ENCODE assay signal across 20 cellular contexts in genomic region chr3:111727843-111728565, GRCh38. TPM values are rescaled to one million over a fixed set of nuclear protein-coding genes. Genes with fewer than 3 reads are reported as not detected.
DNase-seq lines count a peak whose midpoint lies in the region; ATAC-seq and TF ChIP-seq lines count a peak whose summit lies in the region.
"Had no signal": no experiment of that assay in that cellular context is flagged by ENCODE, and none has a peak within 500 bp of the region (broad histone marks: within the 10 kb centered on the region; RNA-seq: fewer than 3 reads in every experiment).

No MANE protein-coding gene starts in this region.

- H3K9ac ChIP-seq in MM.1S (ENCODE audit: low read length), result no peak overlapping the region

- no peaks in the 10 kb centered on the region for H3K4me1 ChIP-seq in CD8-positive, alpha-beta T cell (ENCODE audit: insufficient read depth, low read length)
- H3K4me1 ChIP-seq in MM.1S (ENCODE audit: low read length) (no peaks in the 10 kb centered on the region), esophagus muscularis mucosa (peaks cover 16 to 54% (median 52%) of the 10 kb centered on the region in 4 donors), osteoblast (ENCODE audit: insufficient read depth, low read length) (peaks cover 30% of the 10 kb centered on the region)

- peak overlapping the region; percentile 7 for H3K27ac Mint-ChIP-seq in CD8-positive, alpha-beta T cell
- H3K27ac Mint-ChIP-seq in stimulated activated memory B cell treated with anti-CD40 and anti-IgM and Interleukin-4, amounts not matched to agents 10 μg/mL and 1 μg/mL and 100 μg/mL, for 72 hours, result no peak overlapping the region
- H3K27ac Mint-ChIP-seq: B cell, CD14-positive monocyte had no signal

- H3K9me3 ChIP-seq in CD8-positive, alpha-beta T cell (ENCODE audit: low read length), result no peaks in the 10 kb centered on the region
- H3K9me3 ChIP-seq in MM.1S (replicated peaks; ENCODE audit: insufficient read depth, low read length), result no peaks in the 10 kb centered on the region
- no peaks in the 10 kb centered on the region for H3K9me3 ChIP-seq in esophagus muscularis mucosa
- H3K9me3 ChIP-seq in osteoblast (ENCODE audit: low read depth, low read length), result no peaks in the 10 kb centered on the region

- no peaks in the 10 kb centered on the region for H3K27me3 ChIP-seq in CD8-positive, alpha-beta T cell (ENCODE audit: insufficient read depth, low read length)
- H3K27me3 ChIP-seq in MM.1S (replicated peaks; ENCODE audit: insufficient read depth, low read length), result no peaks in the 10 kb centered on the region
- no peaks in the 10 kb centered on the region for H3K27me3 ChIP-seq in esophagus muscularis mucosa
- no peaks in the 10 kb centered on the region for H3K27me3 ChIP-seq in osteoblast (ENCODE audit: insufficient read depth, low read length)

- peaks cover 5% of the 10 kb centered on the region for H3K9me3 Mint-ChIP-seq in CD8-positive, alpha-beta T cell
- H3K9me3 Mint-ChIP-seq in stimulated activated memory B cell treated with anti-CD40 and anti-IgM and Interleukin-4, amounts not matched to agents 10 μg/mL and 1 μg/mL and 100 μg/mL, for 72 hours, result peaks cover 3% of the 10 kb centered on the region

- H3K4me1 Mint-ChIP-seq in CD8-positive, alpha-beta T cell (ENCODE audit: low read depth), result no peaks in the 10 kb centered on the region
- H3K4me1 Mint-ChIP-seq in stimulated activated memory B cell treated with anti-CD40 and anti-IgM and Interleukin-4, amounts not matched to agents 10 μg/mL and 1 μg/mL and 100 μg/mL, for 72 hours, result peaks cover 4% of the 10 kb centered on the region
- H3K4me1 Mint-ChIP-seq: B cell, CD14-positive monocyte had no signal

- H3K27ac ChIP-seq in CD8-positive, alpha-beta T cell (ENCODE audit: low read depth, low read length), result no peak overlapping the region
- no peak overlapping the region for H3K27ac ChIP-seq in MM.1S (ENCODE audit: low read length)
- H3K27ac ChIP-seq in esophagus muscularis mucosa (replicated peaks in 1 of 4), result peak overlapping the region in 2 of 4 donors; percentile 2 to 5
- no peak overlapping the region for H3K27ac ChIP-seq in osteoblast (ENCODE audit: low read depth, low read length)

- H3K4me3 ChIP-seq in CD8-positive, alpha-beta T cell (ENCODE audit: low read depth, low read length), result no peak overlapping the region
- H3K4me3 ChIP-seq in MM.1S (ENCODE audit: low read length) (no peak overlapping the region), esophagus muscularis mucosa (no peak overlapping the region), osteoblast (ENCODE audit: insufficient read depth, low read length) (no peak overlapping the region)

- H3K36me3 ChIP-seq in CD8-positive, alpha-beta T cell (ENCODE audit: insufficient read depth, low read length), result no peaks in the 10 kb centered on the region
- H3K36me3 ChIP-seq in MM.1S (replicated peaks; ENCODE audit: insufficient read depth, low read length) (no peaks in the 10 kb centered on the region), esophagus muscularis mucosa (no peaks in the 10 kb centered on the region), osteoblast (ENCODE audit: insufficient read depth, low read length) (no peaks in the 10 kb centered on the region)

- no peak for DNase-seq in CD8-positive, alpha-beta T cell
- DNase-seq in MM.1S (peak; percentile 40), esophagus muscularis mucosa (ENCODE audit: extremely low spot score) (peak; percentile 60), osteoblast (ENCODE audit: insufficient read length, low spot score, missing footprints) (no peak), DMS53 (lab: John Stamatoyannopoulos, UW) (no peak)
- DNase-seq: EL, GF-D8, KBM-7, NCI-H1092 treated with DMSO at 0.1 percent for 48 hours, NCI-H1436 treated with DMSO at 0.1 percent for 48 hours, NCI-H2029 treated with DMSO at 0.1 percent for 48 hours, NCI-H226, NCI-H510A treated with DMSO at 0.1 percent for 48 hours, NCI-H774, OCI-M1 had no signal

- 79% methylated on average over 6 of the region's 6 CpGs for WGBS in esophagus muscularis mucosa

- no peak overlapping the region for H3K4me2 ChIP-seq in MM.1S (ENCODE audit: low read depth, low read length)
- H3K4me2 ChIP-seq in osteoblast (ENCODE audit: insufficient read depth, low read length), result no peak overlapping the region

- H2AFZ ChIP-seq in MM.1S (ENCODE audit: low read length) (no peak overlapping the region), osteoblast (ENCODE audit: low read length) (no peak overlapping the region)

- H3K79me2 ChIP-seq in MM.1S (ENCODE audit: low read length) (no peaks in the 10 kb centered on the region), osteoblast (ENCODE audit: insufficient read depth, low read length) (no peaks in the 10 kb centered on the region)

- H4K20me1 ChIP-seq in MM.1S (ENCODE audit: insufficient read depth, low read length), result no peaks in the 10 kb centered on the region
- H4K20me1 ChIP-seq in osteoblast (ENCODE audit: insufficient read depth, low read length), result no peaks in the 10 kb centered on the region

- CTCF ChIA-PET in CD8-positive, alpha-beta T cell (lab: Charles Lee), result interaction anchor here (0.7 to 3.2 kb wide), 3 partner anchors 10 to 217 kb away, joined by 3 to 14 read pairs (median 3); no protein-coding TSS in a partner anchor

- TF ChIP-seq POLR2A in esophagus muscularis mucosa (IDR thresholded peaks at IDR 0.05; ENCODE audit: low read depth), result no peak

- peaks cover 16% of the 10 kb centered on the region for H3K36me3 Mint-ChIP-seq in CD8-positive, alpha-beta T cell
- H3K36me3 Mint-ChIP-seq in stimulated activated memory B cell treated with anti-CD40 and anti-IgM and Interleukin-4, amounts not matched to agents 10 μg/mL and 1 μg/mL and 100 μg/mL, for 72 hours, result no peaks in the 10 kb centered on the region
- H3K36me3 Mint-ChIP-seq: CD14-positive monocyte had no signal

- TF ChIP-seq EP300 in esophagus muscularis mucosa (IDR thresholded peaks at IDR 0.05), result no peak

- no peak overlapping the region for H3K4me3 Mint-ChIP-seq in CD8-positive, alpha-beta T cell
- H3K4me3 Mint-ChIP-seq in stimulated activated memory B cell treated with anti-CD40 and anti-IgM and Interleukin-4, amounts not matched to agents 10 μg/mL and 1 μg/mL and 100 μg/mL, for 72 hours, result no peak overlapping the region
- H3K4me3 Mint-ChIP-seq: B cell, CD14-positive monocyte had no signal

- intact Hi-C loops in CD8-positive, alpha-beta T cell (cut with DNase I, micrococcal nuclease), result no loop called here
- intact Hi-C loops in esophagus muscularis mucosa (cut with DNase I), result no loop called here

- POLR2A ChIA-PET in CD8-positive, alpha-beta T cell (lab: Charles Lee), result no interaction called here

- ATAC-seq in CD8-positive, alpha-beta T cell, result no peak
- no peak for ATAC-seq in HG02588 (IDR thresholded peaks at IDR 0.05; ENCODE audit: unreplicated experiment)
- ATAC-seq in stimulated activated memory B cell treated with anti-CD40 and anti-IgM and Interleukin-4, amounts not matched to agents 10 μg/mL and 1 μg/mL and 100 μg/mL, for 72 hours, result no peak
- ATAC-seq: Right ventricle myocardium inferior had no signal

- no peaks in the 10 kb centered on the region for H3F3A ChIP-seq in MM.1S (ENCODE audit: insufficient read depth, low read length)

- H3K9me2 ChIP-seq in MM.1S (replicated peaks; ENCODE audit: insufficient read depth, low read length), result no peaks in the 10 kb centered on the region

- no peak for TF ChIP-seq CTCF in CD8-positive, alpha-beta T cell (IDR thresholded peaks at IDR 0.05)
- no peak for TF ChIP-seq CTCF in MM.1S (IDR thresholded peaks at IDR 0.05; ENCODE audit: low read length)
- no peak for TF ChIP-seq CTCF in esophagus muscularis mucosa (IDR thresholded peaks at IDR 0.05)
- peak; percentile 11 for TF ChIP-seq CTCF in osteoblast (IDR thresholded peaks at IDR 0.05; ENCODE audit: extremely low read depth, low read depth, low read length)

- H3K27me3 Mint-ChIP-seq in CD8-positive, alpha-beta T cell (ENCODE audit: low read depth), result no peaks in the 10 kb centered on the region
- H3K27me3 Mint-ChIP-seq in stimulated activated memory B cell treated with anti-CD40 and anti-IgM and Interleukin-4, amounts not matched to agents 10 μg/mL and 1 μg/mL and 100 μg/mL, for 72 hours, result no peaks in the 10 kb centered on the region
- H3K27me3 Mint-ChIP-seq: B cell had no signal

RNA-seq across cellular contexts. Expression of gene PLCXD2, which starts 53.5 kb away (rescaled TPM):
- total RNA-seq in CD8-positive, alpha-beta T cell, result 10 to 100 TPM; 52.6 to 52.8 TPM
- total RNA-seq in esophagus muscularis mucosa, result 1 to 10 TPM in 1 of 4 donors, under 1 TPM in 3; 0.33 to 1.0 (median 0.52) TPM
- total RNA-seq in osteoblast, result 0.72 and 1.5 TPM in 2 replicates

Comparison
In these comparisons a context has a peak if more than half of its experiments do, and no peak if none do; other contexts are left out.
1. DNase-seq: peak in MM.1S (single experiment) and esophagus muscularis mucosa (single experiment); none in CD8-positive, alpha-beta T cell (0 of 7), osteoblast (single experiment) and DMS53 (single experiment).
2. RNA of gene PLCXD2, which starts 53.5 kb away (total RNA-seq): 52.6 to 52.8 TPM in CD8-positive, alpha-beta T cell; 0.72 to 1.5 TPM in osteoblast and 0.33 to 1.0 TPM in esophagus muscularis mucosa; every median in the first group is over 10 times any median in the second.